Comparison of ENCODE assay signal across 9 cellular contexts in genomic region chr10:86970887-86971145, GRCh38. TPM values are rescaled to one million over a fixed set of nuclear protein-coding genes. Genes with fewer than 3 reads are reported as not detected.
DNase-seq lines count a peak whose midpoint lies in the region; ATAC-seq and TF ChIP-seq lines count a peak whose summit lies in the region.
"Had no signal": no experiment of that assay in that cellular context is flagged by ENCODE, and none has a peak within 500 bp of the region (broad histone marks: within the 10 kb centered on the region; RNA-seq: fewer than 3 reads in every experiment).

No MANE protein-coding gene starts in this region.

- peak overlapping the region; percentile 66 for H2BK5ac ChIP-seq in mesenchymal stem cell (ENCODE audit: low read depth, low read length, poor library complexity, severe bottlenecking)

- peak overlapping the region; percentile 49 to 70 for H2BK12ac ChIP-seq in mesenchymal stem cell (ENCODE audit: low read length in 2 of 2)

- peak overlapping the region; percentile 87 for H4K91ac ChIP-seq in mesenchymal stem cell (ENCODE audit: low read length)

- peak overlapping the region; percentile 82 for H2BK15ac ChIP-seq in mesenchymal stem cell (ENCODE audit: low read depth, poor library complexity, severe bottlenecking)

- H3K36me3 ChIP-seq in mesenchymal stem cell (ENCODE audit: control insufficient read depth in 1 of 2, insufficient read depth in 2 of 2, low read depth in 1 of 2, low read length in 2 of 2) (peaks cover 0 to 3% of the 10 kb centered on the region in 2 experiments), upper lobe of right lung (no peaks in the 10 kb centered on the region)

- no peak for DNase-seq in activated naive CD4-positive, alpha-beta T cell treated with anti-CD3 and anti-CD28 coated beads, Interleukin-2, amount 10 ng/mL, durations not matched to agents 7 days and 5 days
- no peak for DNase-seq in activated naive CD4-positive, alpha-beta T cell treated with anti-CD3 and anti-CD28 coated beads, Interleukin-2, amount 50 U/mL, for 16 hours
- DNase-seq in cerebellar cortex (ENCODE audit: low spot score) (peak; percentile 47), mesenchymal stem cell (no peak), upper lobe of right lung (no peak), NCI-H146 (lab: John Stamatoyannopoulos, UW) (no peak), NCI-H1048 (lab: John Stamatoyannopoulos, UW) (no peak), posterior cingulate gyrus (no peak)

- H3K14ac ChIP-seq in mesenchymal stem cell (ENCODE audit: low read length in 2 of 2) = peak overlapping the region in 1 of 2 experiments; percentile 86

- H2AFZ ChIP-seq in mesenchymal stem cell (ENCODE audit: low read depth, low read length) = peak overlapping the region; percentile 36

- ATAC-seq in upper lobe of right lung = no peak

- H3K79me1 ChIP-seq in mesenchymal stem cell (replicated peaks; ENCODE audit: low read length, poor library complexity, severe bottlenecking) = no peaks in the 10 kb centered on the region

- H3K9ac ChIP-seq in mesenchymal stem cell (ENCODE audit: low read length) = peak overlapping the region; percentile 97

- peak overlapping the region; percentile 90 for H4K8ac ChIP-seq in mesenchymal stem cell (ENCODE audit: low read length)

- intact Hi-C loops in upper lobe of right lung (cut with DNase I) (no loop called here), posterior cingulate gyrus (cut with DNase I) (no loop called here)

- H3K4me3 ChIP-seq in mesenchymal stem cell (ENCODE audit: insufficient read depth in 1 of 2, low read depth in 1 of 2, low read length in 2 of 2) (peak overlapping the region; percentile 60 to 81), upper lobe of right lung (peak overlapping the region; percentile 72)

- H3K36me3 Mint-ChIP-seq in activated naive CD4-positive, alpha-beta T cell treated with anti-CD3 and anti-CD28 coated beads, Interleukin-2, amount 10 ng/mL, durations not matched to agents 7 days and 5 days = no peaks in the 10 kb centered on the region

- peaks cover 39% of the 10 kb centered on the region for H3K4me1 Mint-ChIP-seq in activated naive CD4-positive, alpha-beta T cell treated with anti-CD3 and anti-CD28 coated beads, Interleukin-2, amount 10 ng/mL, durations not matched to agents 7 days and 5 days

- H3K9me3 ChIP-seq in mesenchymal stem cell (ENCODE audit: control insufficient read depth, low read length) (no peaks in the 10 kb centered on the region), upper lobe of right lung (no peaks in the 10 kb centered on the region)

- H3K4me1 ChIP-seq in mesenchymal stem cell (ENCODE audit: control insufficient read depth, insufficient read depth, low read depth, low read length) (peaks cover 34% of the 10 kb centered on the region), upper lobe of right lung (peaks cover 44% of the 10 kb centered on the region)

- peak overlapping the region in 1 of 2 experiments; percentile 38 for H3K23ac ChIP-seq in mesenchymal stem cell (ENCODE audit: low read length in 2 of 2)

- peak overlapping the region; percentile 75 for H3K27ac Mint-ChIP-seq in activated naive CD4-positive, alpha-beta T cell treated with anti-CD3 and anti-CD28 coated beads, Interleukin-2, amount 10 ng/mL, durations not matched to agents 7 days and 5 days

- peaks cover 84% of the 10 kb centered on the region for H3K27me3 Mint-ChIP-seq in activated naive CD4-positive, alpha-beta T cell treated with anti-CD3 and anti-CD28 coated beads, Interleukin-2, amount 10 ng/mL, durations not matched to agents 7 days and 5 days

- CTCF ChIA-PET in activated naive CD4-positive, alpha-beta T cell treated with anti-CD3 and anti-CD28 coated beads, Interleukin-2, amount 10 ng/mL, durations not matched to agents 7 days and 5 days (lab: Charles Lee) = interaction anchor here (1.4 kb wide), 1 partner anchor 10 kb away, joined by 5 read pairs; no protein-coding TSS in a partner anchor

- H3K27ac ChIP-seq in mesenchymal stem cell (ENCODE audit: low read length, poor library complexity, severe bottlenecking) (peak overlapping the region; percentile 56), upper lobe of right lung (peak overlapping the region; percentile 97)

- peak overlapping the region; percentile 40 for H2AK5ac ChIP-seq in mesenchymal stem cell (ENCODE audit: low read length, severe bottlenecking)

- no peak for TF ChIP-seq CTCF in upper lobe of right lung (IDR thresholded peaks at IDR 0.05)

- peak overlapping the region; percentile 69 to 88 for H3K4ac ChIP-seq in mesenchymal stem cell (ENCODE audit: low read depth in 1 of 2, low read length in 2 of 2)

- H3K4me2 ChIP-seq in mesenchymal stem cell (ENCODE audit: low read length, poor library complexity, severe bottlenecking) = peak overlapping the region; percentile 95

- peak overlapping the region; percentile 65 for H3K4me3 Mint-ChIP-seq in activated naive CD4-positive, alpha-beta T cell treated with anti-CD3 and anti-CD28 coated beads, Interleukin-2, amount 10 ng/mL, durations not matched to agents 7 days and 5 days

- no peaks in the 10 kb centered on the region for H3K9me3 Mint-ChIP-seq in activated naive CD4-positive, alpha-beta T cell treated with anti-CD3 and anti-CD28 coated beads, Interleukin-2, amount 10 ng/mL, durations not matched to agents 7 days and 5 days

- under 1% methylated on average over 14 of the region's 14 CpGs for WGBS in mesenchymal stem cell

- H2BK120ac ChIP-seq in mesenchymal stem cell (ENCODE audit: low read depth, low read length) = peak overlapping the region; percentile 99

- peak overlapping the region; percentile 76 to 86 for H3K18ac ChIP-seq in mesenchymal stem cell (ENCODE audit: low read depth in 1 of 2, low read length in 2 of 2)

- no peaks in the 10 kb centered on the region for H3K27me3 ChIP-seq in mesenchymal stem cell (ENCODE audit: control insufficient read depth in 1 of 2, insufficient read depth in 1 of 2, low read length in 2 of 2)
- H3K27me3 ChIP-seq in upper lobe of right lung = no peaks in the 10 kb centered on the region

RNA-seq across cellular contexts. Expression of gene ADIRF, which starts 2.5 kb away (rescaled TPM):
- 0.30 TPM for polyA plus RNA-seq in mesenchymal stem cell (2013, experiment 1 of 2)
- 0.23 TPM for polyA plus RNA-seq in mesenchymal stem cell (2013, experiment 2 of 2)
- 155 TPM for total RNA-seq in upper lobe of right lung
- total RNA-seq: Daoy had no signal

RNA-seq across cellular contexts. Expression of gene SNCG, which starts 12.4 kb away (rescaled TPM):
- 12.8 TPM for polyA plus RNA-seq in mesenchymal stem cell (2013, experiment 1 of 2)
- 12.6 TPM for polyA plus RNA-seq in mesenchymal stem cell (2013, experiment 2 of 2)
- 17.2 TPM for total RNA-seq in upper lobe of right lung

RNA-seq across cellular contexts. Expression of gene MMRN2, which starts 13.4 kb away (rescaled TPM):
- 0.41 TPM for polyA plus RNA-seq in mesenchymal stem cell (2013, experiment 1 of 2)
- polyA plus RNA-seq in mesenchymal stem cell (2013, experiment 2 of 2) = 0.34 TPM
- total RNA-seq in upper lobe of right lung = 86.3 TPM

RNA-seq across cellular contexts. Expression of gene FAM25A, which starts 49.3 kb away (rescaled TPM):
- polyA plus RNA-seq in mesenchymal stem cell (2013, experiment 1 of 2) = not detected
- not detected for polyA plus RNA-seq in mesenchymal stem cell (2013, experiment 2 of 2)
- total RNA-seq in upper lobe of right lung = not detected
- total RNA-seq: Daoy had no signal
